In genomic region chr1:23097316-23097715, GRCh38 we compare ENCODE assay signal across 1 cellular context.
TF ChIP-seq lines count a peak whose summit lies in the region.

No MANE protein-coding gene starts in this region.

TF ChIP-seq in WTC11, 78 proteins besides CTCF, POLR2A, EP300 and RAD21 (continued from another document):
- TF ChIP-seq PRDM15 (CRISPR knock-in tag; IDR thresholded peaks at IDR 0.05) (no peak), ERG (CRISPR knock-in tag; IDR thresholded peaks at IDR 0.05) (no peak), USF2 (CRISPR knock-in tag; IDR thresholded peaks at IDR 0.05) (no peak), ZNF121 (CRISPR knock-in tag; IDR thresholded peaks at IDR 0.05) (no peak), GABPB1 (CRISPR knock-in tag; IDR thresholded peaks at IDR 0.05) (no peak)
